ENCODE assay signal across 22 cellular contexts in the genomic region with DNA sequence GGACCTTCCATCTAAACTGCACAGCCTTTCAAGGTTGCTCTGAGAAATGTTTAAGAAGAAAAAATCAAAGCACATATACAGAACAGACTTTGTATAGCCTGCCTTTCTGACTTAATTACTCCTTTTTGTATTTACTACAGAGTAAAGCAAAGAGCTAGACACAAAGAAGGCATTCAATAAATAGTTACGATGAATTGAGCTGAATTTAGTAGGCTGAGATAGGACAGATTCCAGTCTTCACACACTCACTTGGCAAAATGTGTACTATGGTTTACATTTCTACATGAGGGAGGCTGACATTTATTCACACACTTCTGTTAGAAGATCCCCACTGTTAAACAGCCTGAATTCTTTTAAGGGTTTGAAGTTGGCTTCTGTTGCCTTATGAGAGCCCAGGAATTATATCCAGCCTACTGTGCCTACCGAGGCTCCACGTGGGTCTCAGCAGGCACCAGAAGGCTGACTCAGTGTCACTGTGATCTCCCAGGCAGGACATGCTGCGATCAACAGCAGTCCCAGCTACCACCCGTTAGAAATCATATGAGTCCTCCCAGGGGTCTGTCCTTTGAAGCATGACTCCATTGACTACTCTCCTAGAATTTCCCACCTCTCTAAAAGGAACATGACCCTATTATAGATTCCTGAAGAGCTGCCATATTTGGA.
"Had no signal": no experiment of that assay in that cellular context is flagged by ENCODE, and none has a peak within 500 bp of the region (broad histone marks: within the 10 kb centered on the region; RNA-seq: fewer than 3 reads in every experiment).

No MANE protein-coding gene starts in this region.

- H3K36me3 ChIP-seq: right atrium auricular region, sigmoid colon, suprapubic skin, thyroid gland, upper lobe of left lung, uterus had no signal

- H3K4me1 ChIP-seq: parathyroid adenoma, right atrium auricular region, suprapubic skin, thyroid gland, upper lobe of left lung, uterus had no signal

- H3K36me3 Mint-ChIP-seq: naive B cell had no signal

- H3K4me3 ChIP-seq: lung, right atrium auricular region, sigmoid colon, skin epidermis, suprapubic skin, thyroid gland, upper lobe of left lung, uterus had no signal

- ATAC-seq: effector memory CD8-positive, alpha-beta T cell; foreskin keratinocyte; left colon; left ventricle myocardium superior had no signal

- DNase-seq: effector memory CD8-positive, alpha-beta T cell; foreskin keratinocyte; head of caudate nucleus; hippocampal formation; left colon; left ventricle myocardium superior; mesendoderm; naive B cell; sigmoid colon; stimulated activated CD4-positive, alpha-beta T cell treated with anti-CD3 and anti-CD28 coated beads, Interleukin-2, amount 100 ng/mL, for 24 hours; stimulated activated CD4-positive, alpha-beta T cell treated with anti-CD3 and anti-CD28 coated beads, Interleukin-4, amount 100 ng/mL, for 4 hours; stimulated activated naive CD4-positive, alpha-beta T cell; thyroid gland; upper lobe of left lung; uterus had no signal

- H3K9me3 ChIP-seq: right atrium auricular region, sigmoid colon, suprapubic skin, thyroid gland, upper lobe of left lung, uterus had no signal

- H3K4me1 Mint-ChIP-seq: naive B cell, nephron had no signal

- H3K4me3 Mint-ChIP-seq: dendritic cell treated with granulocyte-macrophage colony-stimulating factor and Interleukin-4, amounts not matched to agents 40 ng/mL and 50 ng/mL, for 4 days; effector memory CD8-positive, alpha-beta T cell; naive B cell; nephron had no signal

- H3K9ac ChIP-seq: parathyroid adenoma had no signal

- H3K27me3 ChIP-seq: foreskin keratinocyte, right atrium auricular region, sigmoid colon, suprapubic skin, thyroid gland, upper lobe of left lung, uterus had no signal

- H3K27ac Mint-ChIP-seq: dendritic cell treated with granulocyte-macrophage colony-stimulating factor and Interleukin-4, amounts not matched to agents 40 ng/mL and 50 ng/mL, for 4 days; effector memory CD8-positive, alpha-beta T cell; naive B cell; nephron had no signal

- H3K27ac ChIP-seq: foreskin keratinocyte, parathyroid adenoma, right atrium auricular region, sigmoid colon, skin epidermis, suprapubic skin, thyroid gland, upper lobe of left lung, uterus had no signal

- H3K9me3 Mint-ChIP-seq: dendritic cell treated with granulocyte-macrophage colony-stimulating factor and Interleukin-4, amounts not matched to agents 40 ng/mL and 50 ng/mL, for 4 days; effector memory CD8-positive, alpha-beta T cell; naive B cell; nephron had no signal

- H2AFZ ChIP-seq: parathyroid adenoma had no signal
